Comparison of ENCODE assay signal across 26 cellular contexts in genomic region chr21:36245115-36245514, GRCh38.
"Had no signal": no experiment of that assay in that cellular context is flagged by ENCODE, and none has a peak within 500 bp of the region (broad histone marks: within the 10 kb centered on the region; RNA-seq: fewer than 3 reads in every experiment).

No MANE protein-coding gene starts in this region.

- H3K27me3 Mint-ChIP-seq: activated B cell treated with CpG ODN at 0.5 μM for 24 hours; activated CD4-positive, alpha-beta T cell treated with anti-CD3 and anti-CD28 coated beads, Interleukin-2, amount 10 ng/mL, durations not matched to agents 24 days and 14 days; activated CD8-positive, alpha-beta memory T cell treated with anti-CD3 and anti-CD28 coated beads, Interleukin-2, amount 10 ng/mL, durations not matched to agents 7 days and 5 days; activated naive CD8-positive, alpha-beta T cell treated with anti-CD3 and anti-CD28 coated beads, Interleukin-2, amount 10 ng/mL, durations not matched to agents 7 days and 5 days had no signal

- H3K4me1 ChIP-seq: adrenal gland, breast epithelium, colonic mucosa had no signal

- H3K4me3 ChIP-seq: adrenal gland, breast epithelium, colonic mucosa, SJSA1 had no signal

- H3K4me3 Mint-ChIP-seq: activated B cell treated with CpG ODN at 0.5 μM for 24 hours; activated CD4-positive, alpha-beta T cell treated with anti-CD3 and anti-CD28 coated beads, Interleukin-2, amount 10 ng/mL, durations not matched to agents 24 days and 14 days; activated CD8-positive, alpha-beta memory T cell treated with anti-CD3 and anti-CD28 coated beads, Interleukin-2, amount 10 ng/mL, durations not matched to agents 7 days and 5 days; activated naive CD8-positive, alpha-beta T cell treated with anti-CD3 and anti-CD28 coated beads, Interleukin-2, amount 10 ng/mL, durations not matched to agents 7 days and 5 days; activated T-cell treated with anti-CD3 and anti-CD28 coated beads, Interleukin-2, amount 50 U/mL, for 72 hours had no signal

- H3K27ac Mint-ChIP-seq: activated B cell treated with CpG ODN at 0.5 μM for 24 hours; activated CD4-positive, alpha-beta T cell treated with anti-CD3 and anti-CD28 coated beads, Interleukin-2, amount 10 ng/mL, durations not matched to agents 24 days and 14 days; activated CD8-positive, alpha-beta memory T cell treated with anti-CD3 and anti-CD28 coated beads, Interleukin-2, amount 10 ng/mL, durations not matched to agents 7 days and 5 days; activated naive CD8-positive, alpha-beta T cell treated with anti-CD3 and anti-CD28 coated beads, Interleukin-2, amount 10 ng/mL, durations not matched to agents 7 days and 5 days; activated T-cell treated with anti-CD3 and anti-CD28 coated beads, Interleukin-2, amount 50 U/mL, for 72 hours; activated T-helper 2 cell treated with anti-CD3 and anti-CD28 coated beads, Interferon-gamma antibody, Interleukin-2, Interleukin-4, amounts not matched to agents 10 μg/mL and 5 μg/mL and 100 μg/mL, durations not matched to agents 14 hours and 24 hours and 36 hours had no signal

- FAIRE-seq: RCC 7860 had no signal

- H3K27me3 ChIP-seq: adrenal gland, breast epithelium, colonic mucosa, SJSA1 had no signal

- H3K9me3 Mint-ChIP-seq: activated B cell treated with CpG ODN at 0.5 μM for 24 hours; activated CD4-positive, alpha-beta T cell treated with anti-CD3 and anti-CD28 coated beads, Interleukin-2, amount 10 ng/mL, durations not matched to agents 24 days and 14 days; activated naive CD8-positive, alpha-beta T cell treated with anti-CD3 and anti-CD28 coated beads, Interleukin-2, amount 10 ng/mL, durations not matched to agents 7 days and 5 days; activated T-cell treated with anti-CD3 and anti-CD28 coated beads, Interleukin-2, amount 50 U/mL, for 72 hours; activated T-helper 2 cell treated with anti-CD3 and anti-CD28 coated beads, Interferon-gamma antibody, Interleukin-2, Interleukin-4, amounts not matched to agents 10 μg/mL and 5 μg/mL and 100 μg/mL, durations not matched to agents 14 hours and 24 hours and 36 hours had no signal

- H3K9me3 ChIP-seq: adrenal gland, breast epithelium, colonic mucosa, SJSA1 had no signal

- ATAC-seq: activated CD8-positive, alpha-beta memory T cell treated with anti-CD3 and anti-CD28 coated beads, Interleukin-2, amount 10 ng/mL, durations not matched to agents 7 days and 5 days; activated T-cell treated with anti-CD3 and anti-CD28 coated beads, Interleukin-2, amount 50 U/mL, for 72 hours; SK-N-SH treated with all-trans-retinoic acid at 6 μM for 48 hours had no signal

- H3K36me3 ChIP-seq: breast epithelium had no signal

- H3K27ac ChIP-seq: adrenal gland, breast epithelium, colonic mucosa, SJSA1 had no signal

- DNase-seq: activated B cell treated with CpG ODN at 0.5 μM for 24 hours; activated CD4-positive, alpha-beta T cell treated with anti-CD3 and anti-CD28 coated beads for 1 hour; activated CD4-positive, alpha-beta T cell treated with anti-CD3 and anti-CD28 coated beads, Interleukin-2, amount 10 ng/mL, durations not matched to agents 24 days and 14 days; activated CD4-positive, alpha-beta T cell treated with anti-CD3 and anti-CD28 coated beads, Interleukin-2, amount 50 U/mL, for 48 hours; activated CD8-positive, alpha-beta memory T cell treated with anti-CD3 and anti-CD28 coated beads, Interleukin-2, amount 10 ng/mL, durations not matched to agents 7 days and 5 days; activated naive CD4-positive, alpha-beta T cell treated with anti-CD3 and anti-CD28 coated beads, Interleukin-2, amount 50 U/mL, for 16 hours; activated naive CD8-positive, alpha-beta T cell treated with anti-CD3 and anti-CD28 coated beads, Interleukin-2, amount 10 ng/mL, durations not matched to agents 7 days and 5 days; activated T-cell treated with anti-CD3 and anti-CD28 coated beads, Interleukin-2, amount 50 U/mL, for 72 hours; adrenal gland; aorta; caudate nucleus; colonic mucosa; NCI-H1092; NCI-H1417 treated with DMSO at 0.1 percent for 48 hours; NCI-H1694 treated with DMSO at 0.1 percent for 48 hours; NCI-H2029 treated with DMSO at 0.1 percent for 48 hours; NCI-H345; NCI-H510A; NCI-H526 treated with DMSO at 0.1 percent for 48 hours; SHP77; SW 1271 had no signal
